ENCODE assay signal across 8 cellular contexts in the genomic region with DNA sequence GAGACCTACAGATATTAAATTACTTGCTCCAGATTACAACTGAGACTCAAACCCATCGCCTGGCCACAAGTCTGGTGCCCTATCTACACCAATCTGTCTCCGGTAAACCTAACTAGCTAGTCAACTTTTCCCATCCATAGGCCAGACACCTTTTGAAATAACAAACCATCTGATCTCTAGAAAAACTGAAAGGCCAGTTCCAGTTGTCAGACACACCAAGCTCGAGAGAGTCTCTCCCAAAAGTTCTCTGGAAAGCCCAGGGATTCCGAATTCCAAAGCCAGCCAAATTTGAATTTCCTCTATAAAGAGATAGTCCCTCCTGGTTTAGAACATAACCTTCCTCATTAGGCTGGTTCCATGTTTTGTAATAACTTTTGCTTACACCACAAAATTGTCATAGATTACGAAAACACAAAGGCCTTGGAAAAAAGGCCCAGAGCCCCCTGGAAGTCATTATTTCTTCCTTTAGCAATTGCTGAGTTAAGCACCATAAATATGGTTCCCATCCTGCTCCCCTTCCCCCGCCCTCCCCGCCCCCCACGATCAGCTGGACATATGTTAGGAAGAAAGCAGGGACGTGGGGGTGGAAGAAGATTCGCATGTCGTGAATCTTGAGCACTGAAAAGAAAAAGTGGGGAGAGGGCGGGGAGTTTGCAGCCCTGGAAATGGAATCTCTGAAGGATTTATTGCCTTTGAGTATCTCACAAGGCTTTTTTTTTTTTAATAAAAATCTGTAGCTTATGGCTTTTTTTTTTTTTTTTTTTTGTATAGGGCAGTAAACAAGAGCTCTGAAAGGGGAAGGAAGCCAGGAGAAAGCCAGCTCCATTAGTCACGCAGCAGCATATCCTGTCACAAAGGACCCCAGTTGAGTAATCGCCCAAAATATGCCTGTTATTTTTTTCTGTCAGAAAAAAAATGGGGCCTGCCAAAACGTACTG.
A peak's percentile ranks its signal among the peaks of the same experiment; 100 is the strongest.
DNase-seq lines count a peak whose midpoint lies in the region; ATAC-seq, FAIRE-seq and TF ChIP-seq lines count a peak whose summit lies in the region.

No MANE protein-coding gene starts in this region.

- dilution Hi-C loops in endothelial cell of umbilical vein (cut with MboI; ENCODE audit: extremely low pct_ligation_motif_present, low sequenced_read_pairs), result no loop called here

- TF ChIP-seq RAD21 in Ishikawa (IDR thresholded peaks at IDR 0.05; ENCODE audit: low read depth), result no peak

- TSS peak; percentile 76 for BruUV-seq in endothelial cell of umbilical vein (replicated peaks; lab: Mats Ljungman, UMichigan)

- peak overlapping the region; percentile 24 for H2AFZ ChIP-seq in endothelial cell of umbilical vein (ENCODE audit: low read depth, low read length)

- TF ChIP-seq CTCF in AG04449 (IDR thresholded peaks at IDR 0.05; ENCODE audit: insufficient read depth, low read length, missing control alignments) (no peak), WTC11 (IDR thresholded peaks at IDR 0.05) (no peak), endothelial cell of umbilical vein (IDR thresholded peaks at IDR 0.05; ENCODE audit: extremely low read depth in 1 of 2, insufficient read depth in 1 of 2, low read depth in 1 of 2, low read length in 2 of 2) (no peak)

- no peaks in the 10 kb centered on the region for H4K20me1 ChIP-seq in endothelial cell of umbilical vein (replicated peaks; ENCODE audit: control insufficient read depth, extremely low read depth, insufficient read depth, low read length)

- no peaks in the 10 kb centered on the region; the same call in 1 of the 2 replicates for H3K27me3 Mint-ChIP-seq in WTC11 (ENCODE audit: low read depth)
- H3K27me3 Mint-ChIP-seq in naive B cell, result no peaks in the 10 kb centered on the region

- H3K36me3 Mint-ChIP-seq in WTC11, result no peaks in the 10 kb centered on the region; the same call in 1 of the 2 replicates
- H3K36me3 Mint-ChIP-seq in naive B cell, result peaks cover 13 to 39% of the 10 kb centered on the region in 2 donors

- FAIRE-seq in endothelial cell of umbilical vein (lab: Jason Lieb, UNC), result peak; percentile 92

- ATAC-seq in WTC11, result no peak
- peak; percentile 39 to 54 for ATAC-seq in naive B cell (ENCODE audit: low read depth in 2 of 2)
- no peak for ATAC-seq in GM19467 (IDR thresholded peaks at IDR 0.05; ENCODE audit: unreplicated experiment)

- H3K4me1 Mint-ChIP-seq in WTC11 (peaks cover 24% of the 10 kb centered on the region), naive B cell (peaks cover 79 to 88% (median 87%) of the 10 kb centered on the region in 3 donors)

- no peaks in the 10 kb centered on the region for H3K36me3 ChIP-seq in endothelial cell of umbilical vein (ENCODE audit: control insufficient read depth in 2 of 2, extremely low read depth in 1 of 2, insufficient read depth in 2 of 2, low read length in 2 of 2)

- peak; percentile 92 for DNase-seq in AG04449 (ENCODE audit: low read depth, low spot score)
- no peak for DNase-seq in WTC11 (ENCODE audit: low spot score)
- peak; percentile 92 for DNase-seq in endothelial cell of umbilical vein (ENCODE audit: low read depth, low spot score)
- peak; percentile 80 for DNase-seq in naive B cell
- no peak for DNase-seq in posterior cingulate gyrus
- no peak for DNase-seq in middle frontal gyrus (ENCODE audit: extremely low spot score, low spot score)

- peak overlapping the region; percentile 39 for H3K4me2 ChIP-seq in endothelial cell of umbilical vein (ENCODE audit: insufficient read depth, low read length)

- peaks cover 43% of the 10 kb centered on the region for H3K4me1 ChIP-seq in endothelial cell of umbilical vein (ENCODE audit: control insufficient read depth, extremely low read depth, insufficient read depth, low read length)

- no peaks in the 10 kb centered on the region for H3K79me2 ChIP-seq in endothelial cell of umbilical vein (ENCODE audit: control insufficient read depth, insufficient read depth, low read length)

- H3K27ac ChIP-seq in endothelial cell of umbilical vein (ENCODE audit: insufficient read depth, low read depth, low read length), result peak overlapping the region; percentile 98

- no peaks in the 10 kb centered on the region for H3K27me3 ChIP-seq in endothelial cell of umbilical vein (ENCODE audit: control insufficient read depth in 2 of 2, insufficient read depth in 2 of 2, low read length in 2 of 2)

- no peak for TF ChIP-seq POLR2A in endothelial cell of umbilical vein (IDR thresholded peaks at IDR 0.05; ENCODE audit: low read depth, low read length)

- H3K4me3 Mint-ChIP-seq in WTC11, result no peak overlapping the region
- peak overlapping the region; percentile 75 to 92 (median 86) for H3K4me3 Mint-ChIP-seq in naive B cell

- peak overlapping the region; percentile 74 for H3K9ac ChIP-seq in endothelial cell of umbilical vein (replicated peaks; ENCODE audit: extremely low read depth, insufficient read depth, low read length)

- H3K9me3 Mint-ChIP-seq in WTC11, result peaks cover 9% of the 10 kb centered on the region; the same call in 1 of the 2 replicates
- peaks cover 0 to 3% (median 0%) of the 10 kb centered on the region in 7 donors for H3K9me3 Mint-ChIP-seq in naive B cell

- H3K9me1 ChIP-seq in endothelial cell of umbilical vein (replicated peaks; ENCODE audit: control insufficient read depth, extremely low read depth, insufficient read depth, low read length), result no peaks in the 10 kb centered on the region

- no peaks in the 10 kb centered on the region for H3K9me3 ChIP-seq in endothelial cell of umbilical vein (replicated peaks; ENCODE audit: control insufficient read depth, insufficient read depth, low read length)

- CTCF ChIA-PET in AG04449 (lab: Yijun Ruan, JAX), result interaction anchor here (0.8 to 1.8 kb wide), 4 partner anchors 12 to 113 kb away, joined by 3 to 7 read pairs (median 4); no protein-coding TSS in a partner anchor
- CTCF ChIA-PET in WTC11 (lab: Charles Lee), result interaction anchor here (0.7 to 1.3 kb wide), 8 partner anchors 34 to 233 kb away, joined by 3 to 7 read pairs (median 4); no protein-coding TSS in a partner anchor
- CTCF ChIA-PET in endothelial cell of umbilical vein (lab: Charles Lee), result interaction anchor here (0.6 to 2.2 kb wide), 25 partner anchors 10 to 738 kb away, joined by 3 to 17 read pairs (median 5); a partner anchor contains a TSS

- POLR2A ChIA-PET in AG04449 (lab: Yijun Ruan, JAX), result interaction anchor here (0.7 to 1.4 kb wide), 9 partner anchors 12 to 295 kb away, joined by 3 to 11 read pairs (median 3); a partner anchor contains a TSS
- POLR2A ChIA-PET in WTC11 (lab: Charles Lee), result interaction anchor here (0.7 kb wide), 2 partner anchors 37 to 176 kb away, joined by 3 read pairs; no protein-coding TSS in a partner anchor
- POLR2A ChIA-PET in endothelial cell of umbilical vein (lab: Charles Lee), result interaction anchor here (0.5 to 2.1 kb wide), 12 partner anchors 12 to 450 kb away, joined by 3 to 34 read pairs (median 4); a partner anchor contains a TSS

- 0 out of 2 replicates have a peak overlapping the region, but pooled peaks have one; percentile 39 for H3K27ac Mint-ChIP-seq in WTC11
- H3K27ac Mint-ChIP-seq in naive B cell, result peak overlapping the region; percentile 99 to 100 (median 99)

- peak; percentile 64 for TF ChIP-seq EP300 in Ishikawa (IDR thresholded peaks at IDR 0.05; ENCODE audit: borderline replicate concordance)

- H3K4me3 ChIP-seq in AG04449 (ENCODE audit: low read depth, low read length) (no peak overlapping the region), endothelial cell of umbilical vein (replicated peaks in 1 of 3; ENCODE audit: insufficient read depth in 1 of 3, low read depth in 1 of 3, low read length in 3 of 3) (no peak overlapping the region)

- intact Hi-C loops in endothelial cell of umbilical vein (cut with micrococcal nuclease) (loop anchor here (1.0 to 10.0 kb wide), 12 partner anchors 13 to 738 kb away; a partner anchor contains a TSS), posterior cingulate gyrus (cut with DNase I) (no loop called here)

TF ChIP-seq in Ishikawa, 13 proteins besides CTCF, POLR2A, EP300 and RAD21 (continues in another document):
- peak; percentile 63; the same call in 1 of the 2 replicates for TF ChIP-seq CEBPB (IDR thresholded peaks at IDR 0.05)
- TF ChIP-seq, protein P1, sequence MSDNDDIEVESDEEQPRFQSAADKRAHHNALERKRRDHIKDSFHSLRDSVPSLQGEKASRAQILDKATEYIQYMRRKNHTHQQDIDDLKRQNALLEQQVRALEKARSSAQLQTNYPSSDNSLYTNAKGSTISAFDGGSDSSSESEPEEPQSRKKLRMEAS (IDR thresholded peaks at IDR 0.05), result no peak
- no peak for TF ChIP-seq NFIC (IDR thresholded peaks at IDR 0.05)
- TF ChIP-seq TEAD4 (IDR thresholded peaks at IDR 0.05), result peak; percentile 66
- TF ChIP-seq CREB1 (IDR thresholded peaks at IDR 0.05; ENCODE audit: low read depth), result no peak
- TF ChIP-seq EGR1 (IDR thresholded peaks at IDR 0.05), result no peak

TF ChIP-seq in endothelial cell of umbilical vein, 7 proteins besides CTCF, POLR2A, EP300 and RAD21:
- TF ChIP-seq EZH2 (IDR thresholded peaks at IDR 0.05; ENCODE audit: borderline replicate concordance, low read depth, low read length, severe bottlenecking) (no peak), FOS (IDR thresholded peaks at IDR 0.05; ENCODE audit: borderline replicate concordance, insufficient read depth, low read length) (peak; percentile 97), JUN (IDR thresholded peaks at IDR 0.05; ENCODE audit: borderline replicate concordance, insufficient read depth, insufficient read length, low read depth) (peak; percentile 91), GATA2 (IDR thresholded peaks at IDR 0.05; ENCODE audit: insufficient read depth, insufficient read length, low read depth, low read length) (peak; percentile 32), MYC (IDR thresholded peaks at IDR 0.05; ENCODE audit: low read depth, low read length) (no peak), POLR2AphosphoS5 (IDR thresholded peaks at IDR 0.05; ENCODE audit: insufficient read depth, low read depth, low read length) (peak; percentile 86)
- TF ChIP-seq, protein P1 (IDR thresholded peaks at IDR 0.05; ENCODE audit: insufficient read depth, insufficient read length), result no peak
TF ChIP-seq in endothelial cell of umbilical vein: peak in this region for 4.

Comparison
In these comparisons a context has a peak if more than half of its experiments do, and no peak if none do; other contexts are left out.
1. DNase-seq: peak in AG04449 (single experiment), endothelial cell of umbilical vein (single experiment) and naive B cell (single experiment); none in WTC11 (single experiment), posterior cingulate gyrus (0 of 10) and middle frontal gyrus (single experiment).
2. ATAC-seq: peak in naive B cell (2 of 2); none in WTC11 (single experiment) and GM19467 (single experiment).